8 cellular contexts compared by ENCODE assay signal in genomic region chr3:33717866-33718594, GRCh38. TPM values are rescaled to one million over a fixed set of nuclear protein-coding genes. Genes with fewer than 3 reads are reported as not detected.
A peak's percentile ranks its signal among the peaks of the same experiment; 100 is the strongest.
DNase-seq lines count a peak whose midpoint lies in the region; ATAC-seq and TF ChIP-seq lines count a peak whose summit lies in the region.

Gene CLASP2, minus strand, starts transcription at chr3:33718254. Its CDS starts 252 bp downstream, at chr3:33718002.

- no peaks in the 10 kb centered on the region for H3K27me3 ChIP-seq in ascending aorta
- H3K27me3 ChIP-seq in aorta (ENCODE audit: control insufficient read depth in 1 of 2, insufficient read depth in 2 of 2, low read length in 1 of 2): no peaks in the 10 kb centered on the region

- H3K36me3 ChIP-seq in ascending aorta (no peaks in the 10 kb centered on the region), aorta (ENCODE audit: control insufficient read depth in 1 of 2, insufficient read depth in 2 of 2, low read length in 1 of 2) (no peaks in the 10 kb centered on the region)

- H3K9me3 ChIP-seq in ascending aorta (no peaks in the 10 kb centered on the region), aorta (ENCODE audit: control insufficient read depth, low read length) (no peaks in the 10 kb centered on the region)

- H3K4me3 ChIP-seq in ascending aorta: peak within 1 kb of the TSS; percentile 77 to 97
- peak within 1 kb of the TSS; percentile 73 for H3K4me3 ChIP-seq in aorta (ENCODE audit: low read length in 2 of 2)

- TF ChIP-seq CTCF in ascending aorta (IDR thresholded peaks at IDR 0.05): peak in 1 of 3 experiments; percentile 8

- ATAC-seq in GM18502 (IDR thresholded peaks at IDR 0.05; ENCODE audit: poor library complexity, unreplicated experiment): peak; percentile 95
- ATAC-seq in HG02885 (IDR thresholded peaks at IDR 0.05; ENCODE audit: poor library complexity, unreplicated experiment): peak; percentile 96
- ATAC-seq in aorta (ENCODE audit: low FRiP score): peak; percentile 95

- intact Hi-C loops in T-helper 2 cell treated with Interferon-gamma antibody and Interleukin-4, amounts not matched to agents 100 ng/mL and 5 ng/mL, for 36 hours (cut with micrococcal nuclease): loop anchor here (1.0 to 10.0 kb wide), 5 partner anchors 73 to 773 kb away; partner anchors contain the start of genes CRTAP, PDCD6IP and UBP1
- intact Hi-C loops in ascending aorta (cut with DNase I): loop anchor here (2.0 to 10.0 kb wide), 4 partner anchors 69 to 606 kb away; partner anchors contain the start of genes CRTAP and UBP1
- intact Hi-C loops in aorta (cut with DNase I): loop anchor here (2.0 to 5.0 kb wide), 4 partner anchors 59 to 81 kb away; no protein-coding TSS in a partner anchor

- WGBS in aorta, 2 donors: 0% methylated on average over 59 to 68 of the region's 68 CpGs

- H3K27ac ChIP-seq in ascending aorta: peak within 1 kb of the TSS; percentile 98 to 99
- H3K27ac ChIP-seq in aorta (ENCODE audit: low read depth in 1 of 2, low read length in 2 of 2): peak within 1 kb of the TSS; percentile 91 to 98

- H3K4me1 ChIP-seq in ascending aorta (peaks cover 0 to 9% of the 10 kb centered on the region in 2 donors), aorta (ENCODE audit: control insufficient read depth in 1 of 2, insufficient read depth in 2 of 2, low read length in 2 of 2) (peaks cover 5 to 12% of the 10 kb centered on the region in 2 donors)

- DNase-seq in NCI-H1930 (lab: John Stamatoyannopoulos, UW): peak; percentile 40 to 73
- DNase-seq in ascending aorta (ENCODE audit: low spot score in 2 of 2): peak; percentile 69 to 95
- peak; percentile 83 for DNase-seq in hepatic stellate cell (ENCODE audit: low spot score)
- DNase-seq in renal cortical epithelial cell (ENCODE audit: low read depth): peak; percentile 71
- peak; percentile 93 to 96 for DNase-seq in aorta

RNA-seq across cellular contexts. Expression of gene CLASP2, which starts in this region (rescaled TPM):
- 53.6 and 54.3 TPM in 2 replicates for total RNA-seq in T-helper 2 cell treated with Interferon-gamma antibody and Interleukin-4, amounts not matched to agents 100 ng/mL and 5 ng/mL, for 36 hours
- total RNA-seq in ascending aorta: 75.8 TPM
- total RNA-seq in renal cortical epithelial cell: 81.6 and 86.1 TPM in 2 replicates
- total RNA-seq in aorta: 100 to 1,000 TPM; 103 to 168 TPM
- 10 to 100 TPM; 11.9 to 21.4 TPM for polyA plus RNA-seq in aorta

Comparison
In these comparisons a context has a peak if more than half of its experiments do, and no peak if none do; other contexts are left out.
1. Peak in every context shown above with its lines: DNase-seq, ATAC-seq, H3K4me3 ChIP-seq and H3K27ac ChIP-seq.